Comparison of ENCODE assay signal across 8 cellular contexts in the genomic region with DNA sequence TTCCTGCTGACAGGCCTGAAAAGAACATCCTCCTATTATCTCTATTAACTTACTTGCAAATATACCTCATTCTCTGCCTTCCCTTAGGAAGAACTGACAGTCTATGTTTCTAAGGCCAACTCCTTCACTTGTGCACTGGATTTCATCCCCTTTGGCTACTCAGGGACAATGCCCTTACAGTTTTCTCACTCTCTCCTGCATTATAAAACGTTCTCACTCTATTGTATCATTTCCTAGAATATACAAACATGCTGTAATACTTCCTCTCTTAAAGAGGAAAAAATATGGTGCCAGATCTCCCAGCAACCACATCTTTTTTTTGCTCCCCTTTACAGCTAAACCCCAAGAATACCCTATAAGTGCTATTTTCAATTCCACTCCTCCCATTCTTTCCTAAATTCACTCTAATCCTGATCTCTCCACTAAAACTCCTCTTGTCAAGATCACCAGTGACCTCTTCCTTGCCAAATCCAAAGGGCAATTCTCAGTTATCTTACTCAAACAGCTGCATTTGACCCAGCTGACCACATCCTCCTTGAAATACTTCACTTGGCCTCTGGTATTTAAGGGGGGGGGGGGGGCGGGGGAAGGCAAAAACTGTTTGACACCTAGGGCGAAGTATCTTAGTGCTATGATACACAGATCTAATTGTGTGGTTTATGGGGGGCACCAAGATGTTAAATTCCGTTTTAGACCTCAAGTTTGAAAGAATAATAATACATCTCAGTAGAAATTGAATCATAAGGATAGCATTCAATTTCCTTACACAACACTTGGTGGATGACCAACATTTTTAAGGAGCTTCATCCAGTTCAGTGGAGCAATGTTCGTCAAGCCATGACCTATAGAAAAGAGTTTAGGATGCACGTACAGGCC. TPM values are rescaled to one million over a fixed set of nuclear protein-coding genes. Genes with fewer than 3 reads are reported as not detected.
DNase-seq lines count a peak whose midpoint lies in the region; ATAC-seq and TF ChIP-seq lines count a peak whose summit lies in the region.

No MANE protein-coding gene starts in this region.

- H3K36me3 ChIP-seq in OCI-LY1 (ENCODE audit: insufficient read depth, low read length) (peaks cover 31% of the 10 kb centered on the region), endocrine pancreas (ENCODE audit: control insufficient read depth, insufficient read depth, low read length) (no peaks in the 10 kb centered on the region)

- H3K27me3 ChIP-seq in OCI-LY1 (ENCODE audit: insufficient read depth, low read length) = no peaks in the 10 kb centered on the region
- H3K27me3 ChIP-seq in endocrine pancreas (ENCODE audit: control insufficient read depth, insufficient read depth, low read length) = no peaks in the 10 kb centered on the region

- H3K27ac ChIP-seq in OCI-LY1 (ENCODE audit: low read depth, low read length, poor library complexity, severe bottlenecking) = peak overlapping the region; percentile 36

- peaks cover 5% of the 10 kb centered on the region for H3K9me3 Mint-ChIP-seq in progenitor cell of endocrine pancreas (ENCODE audit: low read depth)

- H3K9me3 ChIP-seq in OCI-LY1 (ENCODE audit: low read length) (no peaks in the 10 kb centered on the region), endocrine pancreas (ENCODE audit: control insufficient read depth, low read length) (no peaks in the 10 kb centered on the region)

- H3K4me1 ChIP-seq in OCI-LY1 (ENCODE audit: insufficient read depth, low read length, severe bottlenecking) = peaks cover 44% of the 10 kb centered on the region
- H3K4me1 ChIP-seq in endocrine pancreas (ENCODE audit: control insufficient read depth, insufficient read depth, low read length) = peaks cover 26% of the 10 kb centered on the region

- H3K27ac Mint-ChIP-seq in progenitor cell of endocrine pancreas = peak overlapping the region; percentile 94

- TF ChIP-seq CTCF in OCI-LY1 (IDR thresholded peaks at IDR 0.05; ENCODE audit: low read length) (no peak), progenitor cell of endocrine pancreas (IDR thresholded peaks at IDR 0.05; ENCODE audit: unreplicated experiment) (no peak)

- H3K79me2 ChIP-seq in OCI-LY1 (ENCODE audit: insufficient read depth, low read length) = peaks cover 54% of the 10 kb centered on the region

- no peaks in the 10 kb centered on the region for H3K27me3 Mint-ChIP-seq in progenitor cell of endocrine pancreas

- H3K9me2 ChIP-seq in OCI-LY1 (ENCODE audit: low read depth, low read length) = no peaks in the 10 kb centered on the region

- H3F3A ChIP-seq in OCI-LY1 (ENCODE audit: insufficient read depth, low read length) = no peaks in the 10 kb centered on the region

- DNase-seq in NK-92 treated with Interleukin-12 subunit alpha and Interleukin-12 subunit beta, amount 100 ng/mL, for 24 hours (lab: John Stamatoyannopoulos, UW) = peak; percentile 19
- DNase-seq in NK-92 (lab: John Stamatoyannopoulos, UW; ENCODE audit: unreplicated experiment) (no peak), progenitor cell of endocrine pancreas (ENCODE audit: low spot score, unreplicated experiment) (no peak)
- DNase-seq in stimulated activated CD4-positive, alpha-beta T cell treated with anti-CD3 and anti-CD28 coated beads, Interleukin-15, amount 100 ng/mL, for 24 hours = no peak
- no peak for DNase-seq in activated CD8-positive, alpha-beta memory T cell treated with anti-CD3 and anti-CD28 coated beads, Interleukin-2, amount 50 U/mL, for 4 hours

- H3K4me3 ChIP-seq in OCI-LY1 (ENCODE audit: low read depth, low read length, poor library complexity, severe bottlenecking) (peak overlapping the region; percentile 82), endocrine pancreas (ENCODE audit: control insufficient read depth, insufficient read depth, low read length) (peak overlapping the region; percentile 91)

- no peak overlapping the region for H3K4me3 Mint-ChIP-seq in progenitor cell of endocrine pancreas (ENCODE audit: low read depth)

- H3K4me2 ChIP-seq in OCI-LY1 (ENCODE audit: low read length) = peak overlapping the region; percentile 93

- peak overlapping the region; percentile 86 for H3K9ac ChIP-seq in OCI-LY1 (ENCODE audit: low read length)
- H3K9ac ChIP-seq in endocrine pancreas (ENCODE audit: control insufficient read depth, insufficient read depth, low read length) = no peak overlapping the region

- no peaks in the 10 kb centered on the region for H4K20me1 ChIP-seq in OCI-LY1 (ENCODE audit: insufficient read depth, low read length)

- H3K4me1 Mint-ChIP-seq in progenitor cell of endocrine pancreas (ENCODE audit: low read depth) = peaks cover 15% of the 10 kb centered on the region

- no peak overlapping the region for H2AFZ ChIP-seq in OCI-LY1 (ENCODE audit: low read length)

- ATAC-seq in GM18502 (IDR thresholded peaks at IDR 0.05; ENCODE audit: poor library complexity, unreplicated experiment) = no peak

- peaks cover 13% of the 10 kb centered on the region for H3K36me3 Mint-ChIP-seq in progenitor cell of endocrine pancreas (ENCODE audit: insufficient read depth)

RNA-seq across cellular contexts. Expression of gene RCHY1, which starts 1.6 kb away (rescaled TPM):
- total RNA-seq in progenitor cell of endocrine pancreas = 36.0 and 39.5 TPM in 2 replicates

RNA-seq across cellular contexts. Expression of gene THAP6, which starts 1.7 kb away (rescaled TPM):
- 20.0 and 26.2 TPM in 2 replicates for total RNA-seq in progenitor cell of endocrine pancreas

RNA-seq across cellular contexts. Expression of gene ODAPH, which starts 43.3 kb away (rescaled TPM):
- not detected in 2 replicates for total RNA-seq in progenitor cell of endocrine pancreas
